Comparison of ENCODE assay signal across 19 cellular contexts in genomic region chr9:136837146-136837855, GRCh38.
"Had no signal": no experiment of that assay in that cellular context is flagged by ENCODE, and none has a peak within 500 bp of the region (broad histone marks: within the 10 kb centered on the region; RNA-seq: fewer than 3 reads in every experiment).

No MANE protein-coding gene starts in this region.

- H3K4me3 ChIP-seq: esophagus squamous epithelium, gastroesophageal sphincter, hepatocyte, sigmoid colon, skin epidermis, testis, tibial nerve, upper lobe of right lung had no signal

- H2AFZ ChIP-seq: hepatocyte had no signal

- H3K9me3 ChIP-seq: esophagus squamous epithelium, gastroesophageal sphincter, neutrophil, sigmoid colon, testis, tibial nerve, upper lobe of right lung had no signal

- DNase-seq: effector memory CD8-positive, alpha-beta T cell; esophagus squamous epithelium; foreskin fibroblast; mammary epithelial cell; naive thymus-derived CD4-positive, alpha-beta T cell; nephron progenitor cell; sigmoid colon; stimulated activated CD4-positive, alpha-beta T cell treated with anti-CD3 and anti-CD28 coated beads, Interleukin-2, amount 100 ng/mL, for 24 hours; stimulated activated CD4-positive, alpha-beta T cell treated with anti-CD3 and anti-CD28 coated beads, Interleukin-4, amount 100 ng/mL, for 4 hours; stimulated activated naive B cell treated with anti-CD40 and anti-IgM and Interleukin-4, amounts not matched to agents 10 μg/mL and 1 μg/mL and 100 μg/mL, for 72 hours; stimulated activated naive CD8-positive, alpha-beta T cell treated with anti-CD3 and anti-CD28 coated beads, Interleukin-15, amount 100 ng/mL, for 72 hours; testis; upper lobe of right lung had no signal

- FAIRE-seq: colon had no signal

- H3K27me3 ChIP-seq: esophagus squamous epithelium, hepatocyte, testis, tibial nerve, upper lobe of right lung had no signal

- H3K79me2 ChIP-seq: hepatocyte had no signal

- H3K27ac ChIP-seq: esophagus squamous epithelium, gastroesophageal sphincter, hepatocyte, neutrophil, sigmoid colon, skin epidermis, testis, tibial nerve, upper lobe of right lung had no signal

- ATAC-seq: effector memory CD8-positive, alpha-beta T cell; gastroesophageal sphincter; naive thymus-derived CD4-positive, alpha-beta T cell; stimulated activated naive B cell treated with anti-CD40 and anti-IgM and Interleukin-4, amounts not matched to agents 10 μg/mL and 1 μg/mL and 100 μg/mL, for 72 hours; stimulated activated naive CD8-positive, alpha-beta T cell treated with anti-CD3 and anti-CD28 coated beads, Interleukin-15, amount 100 ng/mL, for 72 hours; upper lobe of right lung had no signal

- H3K4me2 ChIP-seq: hepatocyte had no signal
